Comparison of ENCODE assay signal across 14 cellular contexts in genomic region chrX:310621-311155, GRCh38. TPM values are rescaled to one million over a fixed set of nuclear protein-coding genes. Genes with fewer than 3 reads are reported as not detected.
DNase-seq lines count a peak whose midpoint lies in the region; ATAC-seq and TF ChIP-seq lines count a peak whose summit lies in the region.
"Had no signal": no experiment of that assay in that cellular context is flagged by ENCODE, and none has a peak within 500 bp of the region (broad histone marks: within the 10 kb centered on the region; RNA-seq: fewer than 3 reads in every experiment).

No MANE protein-coding gene starts in this region.

- intact Hi-C loops in heart left ventricle (cut with DNase I): no loop called here
- intact Hi-C loops in cardiac septum (cut with DNase I): no loop called here
- intact Hi-C loops in left lung (cut with DNase I): no loop called here
- intact Hi-C loops in posterior vena cava (cut with DNase I): no loop called here
- intact Hi-C loops in aorta (cut with DNase I): no loop called here

- TF ChIP-seq POLR2A in heart left ventricle (IDR thresholded peaks at IDR 0.05): no peak

- TF ChIP-seq CTCF in heart left ventricle (IDR thresholded peaks at IDR 0.05) (no peak), left lung (IDR thresholded peaks at IDR 0.05) (no peak), coronary artery (IDR thresholded peaks at IDR 0.05) (no peak)

- ATAC-seq in heart left ventricle (no peak), left lung (no peak), aorta (ENCODE audit: low FRiP score) (no peak)

- 91 to 98% (median 94%) methylated on average over 16 to 25 of the region's 25 CpGs for WGBS in heart left ventricle, 4 donors
- 95 to 96% methylated on average over 25 of the region's 25 CpGs for WGBS in aorta, 2 donors

- peak in 4 of 5 donors; percentile 8 to 27 (median 16) for DNase-seq in heart left ventricle
- DNase-seq in cardiac septum (ENCODE audit: low spot score): no peak
- peak; percentile 25 to 67 for DNase-seq in left lung
- peak; percentile 74 for DNase-seq in posterior vena cava (ENCODE audit: low spot score)
- DNase-seq in aorta: peak; percentile 40 to 74
- no peak for DNase-seq in NK-92 treated with Interleukin-12 subunit alpha and Interleukin-12 subunit beta, amount 100 ng/mL, for 24 hours (lab: John Stamatoyannopoulos, UW)
- no peak for DNase-seq in coronary artery (ENCODE audit: low spot score)
- DNase-seq: DMS153, KBM-7, NCI-H1436 treated with DMSO at 0.1 percent for 48 hours, NCI-H2029 treated with DMSO at 0.1 percent for 48 hours, NCI-H774, PC-9 had no signal

- H3K4me1 ChIP-seq in heart left ventricle (no peaks in the 10 kb centered on the region), left lung (no peaks in the 10 kb centered on the region), aorta (ENCODE audit: control insufficient read depth in 1 of 2, insufficient read depth in 2 of 2, low read length in 2 of 2) (no peaks in the 10 kb centered on the region)

- H3K4me3 ChIP-seq in heart left ventricle (no peak overlapping the region), left lung (no peak overlapping the region), aorta (ENCODE audit: low read length in 2 of 2) (no peak overlapping the region), coronary artery (no peak overlapping the region)
- H3K4me3 ChIP-seq: PC-9 had no signal

- H3K36me3 ChIP-seq in heart left ventricle (peaks cover 0 to 87% (median 82%) of the 10 kb centered on the region in 9 donors), left lung (peaks cover 0 to 88% of the 10 kb centered on the region in 2 donors), aorta (ENCODE audit: control insufficient read depth in 1 of 2, insufficient read depth in 2 of 2, low read length in 1 of 2) (peaks cover 7 to 11% of the 10 kb centered on the region in 2 donors)

- H3K9me3 ChIP-seq in heart left ventricle: peaks cover 0 to 3% (median 0%) of the 10 kb centered on the region in 12 donors
- no peaks in the 10 kb centered on the region for H3K9me3 ChIP-seq in left lung
- no peaks in the 10 kb centered on the region for H3K9me3 ChIP-seq in aorta (ENCODE audit: control insufficient read depth, low read length)

- H3K27ac ChIP-seq in heart left ventricle: no peak overlapping the region
- no peak overlapping the region for H3K27ac ChIP-seq in left lung
- no peak overlapping the region for H3K27ac ChIP-seq in aorta (ENCODE audit: low read depth in 1 of 2, low read length in 2 of 2)
- no peak overlapping the region for H3K27ac ChIP-seq in coronary artery
- H3K27ac ChIP-seq: C4-2B, PC-9 had no signal

- H3K27me3 ChIP-seq in heart left ventricle (no peaks in the 10 kb centered on the region), left lung (no peaks in the 10 kb centered on the region), aorta (ENCODE audit: control insufficient read depth in 1 of 2, insufficient read depth in 2 of 2, low read length in 1 of 2) (no peaks in the 10 kb centered on the region)

RNA-seq across cellular contexts. Expression of gene GTPBP6, which starts 7.9 kb away (rescaled TPM):
- total RNA-seq in heart left ventricle (10 to 100 TPM; 31.3 to 71.5 (median 47.5) TPM), cardiac septum (35.3 TPM), left lung (10 to 100 TPM; 41.0 to 57.8 TPM), posterior vena cava (10 to 100 TPM; 31.1 to 34.9 TPM), aorta (10 to 100 TPM; 34.7 to 44.7 TPM)
- polyA plus RNA-seq in heart left ventricle (100 to 1,000 TPM in 1 of 2 donors, 10 to 100 TPM in 1; 50.6 to 102 TPM), aorta (10 to 100 TPM; 38.8 to 62.6 TPM)

RNA-seq across cellular contexts. Expression of gene PLCXD1, which starts 29.5 kb away (rescaled TPM):
- total RNA-seq in heart left ventricle (1 to 10 TPM in 7 of 9 donors, under 1 TPM in 2; 0.81 to 6.8 (median 3.0) TPM), cardiac septum (3.4 TPM), left lung (10 to 100 TPM; 17.0 to 17.8 TPM), posterior vena cava (1 to 10 TPM; 3.1 to 5.6 TPM), aorta (1 to 10 TPM; 3.7 to 9.7 TPM)
- polyA plus RNA-seq in heart left ventricle (10 to 100 TPM in 1 of 2 donors, 1 to 10 TPM in 1; 1.9 to 27.0 TPM), aorta (10 to 100 TPM in 1 of 2 donors, 1 to 10 TPM in 1; 1.3 to 16.3 TPM)

Comparison
In these comparisons a context has a peak if more than half of its experiments do, and no peak if none do; other contexts are left out.
1. DNase-seq: peak in heart left ventricle (4 of 5), left lung (2 of 2), posterior vena cava (single experiment) and aorta (2 of 2); none in cardiac septum (single experiment), NK-92 treated with Interleukin-12 subunit alpha and Interleukin-12 subunit beta, amount 100 ng/mL, for 24 hours (single experiment) and coronary artery (single experiment).